Comparison of ENCODE assay signal across 3 cellular contexts in genomic region chr2:45112750-45113149, GRCh38.
"Had no signal": no experiment of that assay in that cellular context is flagged by ENCODE, and none has a peak within 500 bp of the region (broad histone marks: within the 10 kb centered on the region; RNA-seq: fewer than 3 reads in every experiment).

No MANE protein-coding gene starts in this region.

- ATAC-seq: GM12878 had no signal

- DNase-seq: GDM1, GF-D8 had no signal

- H3K4me3 ChIP-seq: GM12878 had no signal
